ENCODE assay signal across 18 cellular contexts in genomic region chr5:153618857-153619256, GRCh38.
DNase-seq lines count a peak whose midpoint lies in the region; ATAC-seq and TF ChIP-seq lines count a peak whose summit lies in the region.
"Had no signal": no experiment of that assay in that cellular context is flagged by ENCODE, and none has a peak within 500 bp of the region (broad histone marks: within the 10 kb centered on the region; RNA-seq: fewer than 3 reads in every experiment).

No MANE protein-coding gene starts in this region.

- peak overlapping the region; percentile 31 for H3K27ac ChIP-seq in SJSA1
- H3K27ac ChIP-seq: sigmoid colon had no signal

- ATAC-seq in GM21737 (IDR thresholded peaks at IDR 0.05; ENCODE audit: unreplicated experiment): no peak
- no peak for ATAC-seq in HG03039 (IDR thresholded peaks at IDR 0.05; ENCODE audit: unreplicated experiment)
- ATAC-seq: left ventricle myocardium superior; stimulated activated naive CD8-positive, alpha-beta T cell treated with anti-CD3 and anti-CD28 coated beads, Interleukin-15, amount 100 ng/mL, for 72 hours had no signal

- DNase-seq in CMK (ENCODE audit: low read depth): peak; percentile 12
- peak in 1 of 2 experiments; percentile 40 for DNase-seq in SJSA1 (ENCODE audit: low read depth in 1 of 2, low spot score in 2 of 2)
- peak; percentile 23 for DNase-seq in epithelial cell of esophagus (ENCODE audit: low read depth)
- peak; percentile 20 for DNase-seq in non-pigmented ciliary epithelial cell (ENCODE audit: low read depth)
- DNase-seq in nucleus accumbens (lab: John Stamatoyannopoulos, UW): no peak
- no peak for DNase-seq in NCI-H2029 (lab: John Stamatoyannopoulos, UW)
- DNase-seq: activated CD4-positive, alpha-beta T cell treated with anti-CD3 and anti-CD28 coated beads, Interleukin-2, amount 10 ng/mL, durations not matched to agents 7 days and 5 days; activated naive CD4-positive, alpha-beta T cell treated with Interleukin-2 at 50 U/mL for 16 hours; anterior cingulate cortex; BE2C; GF-D8; left ventricle myocardium superior; NCI-H1436; sigmoid colon; stimulated activated CD4-positive, alpha-beta T cell treated with anti-CD3 and anti-CD28 coated beads, Interleukin-2, amount 100 ng/mL, for 24 hours; stimulated activated naive CD8-positive, alpha-beta T cell treated with anti-CD3 and anti-CD28 coated beads, Interleukin-15, amount 100 ng/mL, for 72 hours had no signal

- H3K4me3 ChIP-seq in SJSA1 (no peak overlapping the region), epithelial cell of esophagus (ENCODE audit: low read length) (no peak overlapping the region)
- H3K4me3 ChIP-seq: sigmoid colon had no signal

- H3K9me3 ChIP-seq in SJSA1 (replicated peaks): no peaks in the 10 kb centered on the region
- H3K9me3 ChIP-seq: BE2C, sigmoid colon had no signal

- no peaks in the 10 kb centered on the region for H3K27me3 ChIP-seq in SJSA1 (replicated peaks)
- H3K27me3 ChIP-seq: BE2C, sigmoid colon had no signal

- H3K4me1 ChIP-seq in SJSA1 (replicated peaks): peaks cover 45% of the 10 kb centered on the region
- H3K4me1 ChIP-seq: BE2C, sigmoid colon had no signal

- no peaks in the 10 kb centered on the region for H3K36me3 ChIP-seq in SJSA1
- H3K36me3 ChIP-seq: BE2C, sigmoid colon had no signal

- TF ChIP-seq CTCF in epithelial cell of esophagus (IDR thresholded peaks at IDR 0.05; ENCODE audit: insufficient read depth, low read depth, low read length, missing control alignments): no peak

Comparison
In these comparisons a context has a peak if more than half of its experiments do, and no peak if none do; other contexts are left out.
1. DNase-seq: peak in CMK (single experiment), epithelial cell of esophagus (single experiment) and non-pigmented ciliary epithelial cell (single experiment); none in nucleus accumbens (0 of 56) and NCI-H2029 (single experiment).